ENCODE assay signal across 8 cellular contexts in the genomic region with DNA sequence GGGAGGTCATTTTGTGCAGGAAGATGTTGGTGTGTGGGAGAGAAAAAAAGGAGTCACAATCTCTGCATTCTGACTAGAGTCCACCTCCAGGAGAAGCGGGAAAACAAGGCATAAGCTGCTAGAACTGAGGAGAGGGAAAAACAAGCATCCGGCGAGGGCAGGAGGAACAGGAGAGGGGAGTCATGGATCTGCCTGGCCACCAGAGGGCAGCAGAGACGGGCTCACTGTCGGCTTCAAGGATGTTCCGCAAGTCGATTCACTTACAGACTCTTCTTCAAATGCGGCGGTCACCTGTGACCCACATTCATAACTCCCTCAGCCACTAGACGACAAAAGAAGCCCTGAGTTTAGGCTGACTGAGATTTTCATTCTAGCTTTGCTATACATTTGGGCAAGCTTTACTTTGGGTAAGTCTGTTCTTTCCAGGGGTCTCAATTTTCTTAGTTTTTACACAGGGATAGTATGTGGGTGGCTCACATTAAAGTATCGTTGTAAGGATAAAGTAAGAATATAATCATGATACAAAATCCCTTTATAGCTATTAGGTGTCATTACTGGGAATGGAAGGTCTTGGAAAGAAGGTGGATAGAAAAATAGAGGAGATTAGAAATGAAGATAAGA. TPM values are rescaled to one million over a fixed set of nuclear protein-coding genes. Genes with fewer than 3 reads are reported as not detected.
DNase-seq lines count a peak whose midpoint lies in the region; ATAC-seq, FAIRE-seq and TF ChIP-seq lines count a peak whose summit lies in the region.

No MANE protein-coding gene starts in this region.

- H3K36me3 ChIP-seq in endothelial cell of umbilical vein (ENCODE audit: control insufficient read depth in 2 of 2, extremely low read depth in 1 of 2, insufficient read depth in 2 of 2, low read length in 2 of 2) = no peaks in the 10 kb centered on the region

- peak; percentile 79 to 94 for TF ChIP-seq CTCF in endothelial cell of umbilical vein (IDR thresholded peaks at IDR 0.05; ENCODE audit: extremely low read depth in 1 of 2, insufficient read depth in 1 of 2, low read depth in 1 of 2, low read length in 2 of 2)

- TF ChIP-seq POLR2A in endothelial cell of umbilical vein (IDR thresholded peaks at IDR 0.05; ENCODE audit: low read depth, low read length) = no peak

- DNase-seq in COR-L47 (lab: John Stamatoyannopoulos, UW) (peak; percentile 56), NOMO-1 treated with DMSO at 0.1 percent for 48 hours (lab: John Stamatoyannopoulos, UW; ENCODE audit: unreplicated experiment) (peak; percentile 65), endothelial cell of umbilical vein (ENCODE audit: low read depth, low spot score) (peak; percentile 84), middle frontal gyrus (ENCODE audit: extremely low spot score, low spot score) (peak; percentile 31)
- peak; percentile 44 for DNase-seq in activated CD8-positive, alpha-beta memory T cell treated with anti-CD3 and anti-CD28 coated beads, Interleukin-2, amount 50 U/mL, for 1 hour (ENCODE audit: extremely low read depth)
- DNase-seq in stimulated activated CD8-positive, alpha-beta memory T cell treated with anti-CD3 and anti-CD28 coated beads, Interleukin-4, amount 100 ng/mL, for 1 hour (ENCODE audit: low read depth in 2 of 2, low spot score in 1 of 2) = peak; percentile 70 to 81

- CTCF ChIA-PET in endothelial cell of umbilical vein (lab: Charles Lee) = interaction anchor here (0.8 to 5.3 kb wide), 19 partner anchors 9 to 455 kb away, joined by 3 to 51 read pairs (median 4); no protein-coding TSS in a partner anchor

- FAIRE-seq in endothelial cell of umbilical vein (lab: Jason Lieb, UNC) = peak; percentile 93

- H4K20me1 ChIP-seq in endothelial cell of umbilical vein (replicated peaks; ENCODE audit: control insufficient read depth, extremely low read depth, insufficient read depth, low read length) = no peaks in the 10 kb centered on the region

- no peak overlapping the region for H3K4me3 ChIP-seq in endothelial cell of umbilical vein (replicated peaks in 1 of 3; ENCODE audit: insufficient read depth in 1 of 3, low read depth in 1 of 3, low read length in 3 of 3)

- H3K9me1 ChIP-seq in endothelial cell of umbilical vein (replicated peaks; ENCODE audit: control insufficient read depth, extremely low read depth, insufficient read depth, low read length) = no peaks in the 10 kb centered on the region

- dilution Hi-C loops in endothelial cell of umbilical vein (cut with MboI; ENCODE audit: extremely low pct_ligation_motif_present, low sequenced_read_pairs) = loop anchor here (25.0 kb wide), 1 partner anchor 151 kb away; no protein-coding TSS in a partner anchor

- H3K4me1 ChIP-seq in endothelial cell of umbilical vein (ENCODE audit: control insufficient read depth, extremely low read depth, insufficient read depth, low read length) = peaks cover 8% of the 10 kb centered on the region

- H3K27me3 ChIP-seq in endothelial cell of umbilical vein (ENCODE audit: control insufficient read depth in 2 of 2, insufficient read depth in 2 of 2, low read length in 2 of 2) = peaks cover 15 to 26% of the 10 kb centered on the region in 2 experiments

- no peak overlapping the region for H3K27ac ChIP-seq in endothelial cell of umbilical vein (ENCODE audit: insufficient read depth, low read depth, low read length)

- H3K9me3 ChIP-seq in endothelial cell of umbilical vein (replicated peaks; ENCODE audit: control insufficient read depth, insufficient read depth, low read length) = no peaks in the 10 kb centered on the region

- POLR2A ChIA-PET in endothelial cell of umbilical vein (lab: Charles Lee) = no interaction called here

- H3K79me2 ChIP-seq in endothelial cell of umbilical vein (ENCODE audit: control insufficient read depth, insufficient read depth, low read length) = no peaks in the 10 kb centered on the region

- H2AFZ ChIP-seq in endothelial cell of umbilical vein (ENCODE audit: low read depth, low read length) = no peak overlapping the region

- H3K9ac ChIP-seq in endothelial cell of umbilical vein (replicated peaks; ENCODE audit: extremely low read depth, insufficient read depth, low read length) = no peak overlapping the region

- intact Hi-C loops in endothelial cell of umbilical vein (cut with micrococcal nuclease) = loop anchor here (1.0 to 10.0 kb wide), 6 partner anchors 20 to 455 kb away; no protein-coding TSS in a partner anchor

- peak; percentile 56 for ATAC-seq in HG03469 (IDR thresholded peaks at IDR 0.05; ENCODE audit: unreplicated experiment)
- ATAC-seq in HG03520 (IDR thresholded peaks at IDR 0.05; ENCODE audit: unreplicated experiment) = no peak

- no peak overlapping the region for H3K4me2 ChIP-seq in endothelial cell of umbilical vein (ENCODE audit: insufficient read depth, low read length)

- BruUV-seq in endothelial cell of umbilical vein (replicated peaks; lab: Mats Ljungman, UMichigan) = no TSS peak

TF ChIP-seq in endothelial cell of umbilical vein, 7 proteins besides CTCF, POLR2A, EP300 and RAD21:
- no peak for TF ChIP-seq FOS (IDR thresholded peaks at IDR 0.05; ENCODE audit: borderline replicate concordance, insufficient read depth, low read length)
- peak; percentile 44 for TF ChIP-seq GATA2 (IDR thresholded peaks at IDR 0.05; ENCODE audit: insufficient read depth, insufficient read length, low read depth, low read length)

RNA-seq across cellular contexts. Expression of gene BTNL2, which starts 6.6 kb away (rescaled TPM):
- not detected in 2 replicates for total RNA-seq in endothelial cell of umbilical vein
- not detected in 2 replicates for polyA plus RNA-seq in endothelial cell of umbilical vein
- not detected in 2 replicates for polyA plus RNA-seq in endothelial cell of umbilical vein (2011; cell fraction: cytosol; rRNA removed)
- not detected in 2 replicates for polyA plus RNA-seq in endothelial cell of umbilical vein (2011; cell fraction: nucleus; rRNA removed)
- not detected in 2 replicates for polyA plus RNA-seq in endothelial cell of umbilical vein (2012)
- not detected in 2 replicates for polyA minus RNA-seq in endothelial cell of umbilical vein
- polyA minus RNA-seq in endothelial cell of umbilical vein (2011; cell fraction: cytosol; rRNA and poly(A)+ RNA removed) = not detected
- not detected in 2 replicates for polyA minus RNA-seq in endothelial cell of umbilical vein (2011; cell fraction: nucleus; rRNA and poly(A)+ RNA removed)

RNA-seq across cellular contexts. Expression of gene HLA-DRA, which starts 26.1 kb away (rescaled TPM):
- total RNA-seq in endothelial cell of umbilical vein = not detected in 2 replicates
- not detected in 2 replicates for polyA plus RNA-seq in endothelial cell of umbilical vein
- not detected in 2 replicates for polyA plus RNA-seq in endothelial cell of umbilical vein (2011; cell fraction: cytosol; rRNA removed)
- not detected in 2 replicates for polyA plus RNA-seq in endothelial cell of umbilical vein (2011; cell fraction: nucleus; rRNA removed)
- not detected in 2 replicates for polyA plus RNA-seq in endothelial cell of umbilical vein (2012)
- not detected in 2 replicates for polyA minus RNA-seq in endothelial cell of umbilical vein
- polyA minus RNA-seq in endothelial cell of umbilical vein (2011; cell fraction: cytosol; rRNA and poly(A)+ RNA removed) = not detected
- polyA minus RNA-seq in endothelial cell of umbilical vein (2011; cell fraction: nucleus; rRNA and poly(A)+ RNA removed) = not detected in 2 replicates

RNA-seq across cellular contexts. Expression of gene TSBP1, which starts 41.8 kb away (rescaled TPM):
- total RNA-seq in endothelial cell of umbilical vein = not detected in 2 replicates
- polyA plus RNA-seq in endothelial cell of umbilical vein = not detected in 2 replicates
- not detected in 2 replicates for polyA plus RNA-seq in endothelial cell of umbilical vein (2011; cell fraction: cytosol; rRNA removed)
- polyA plus RNA-seq in endothelial cell of umbilical vein (2011; cell fraction: nucleus; rRNA removed) = not detected in 2 replicates
- polyA plus RNA-seq in endothelial cell of umbilical vein (2012) = not detected in 2 replicates
- not detected in 2 replicates for polyA minus RNA-seq in endothelial cell of umbilical vein
- not detected for polyA minus RNA-seq in endothelial cell of umbilical vein (2011; cell fraction: cytosol; rRNA and poly(A)+ RNA removed)
- not detected in 2 replicates for polyA minus RNA-seq in endothelial cell of umbilical vein (2011; cell fraction: nucleus; rRNA and poly(A)+ RNA removed)

Comparison
In these comparisons a context has a peak if more than half of its experiments do, and no peak if none do; other contexts are left out.
1. DNase-seq: peak in every context shown above with its lines; median percentile 84 in endothelial cell of umbilical vein; 76 in stimulated activated CD8-positive, alpha-beta memory T cell treated with anti-CD3 and anti-CD28 coated beads, Interleukin-4, amount 100 ng/mL, for 1 hour; 65 in NOMO-1 treated with DMSO at 0.1 percent for 48 hours; 56 in COR-L47; 44 in activated CD8-positive, alpha-beta memory T cell treated with anti-CD3 and anti-CD28 coated beads, Interleukin-2, amount 50 U/mL, for 1 hour; 31 in middle frontal gyrus.